8 cellular contexts compared by ENCODE assay signal in genomic region chr10:97278491-97278989, GRCh38. TPM values are rescaled to one million over a fixed set of nuclear protein-coding genes. Genes with fewer than 3 reads are reported as not detected.
DNase-seq lines count a peak whose midpoint lies in the region; ATAC-seq, FAIRE-seq and TF ChIP-seq lines count a peak whose summit lies in the region.

No MANE protein-coding gene starts in this region.

- H3K9me2 ChIP-seq in Loucy (replicated peaks; ENCODE audit: low read depth, low read length): no peaks in the 10 kb centered on the region

- H3K4me3 Mint-ChIP-seq in naive B cell: no peak overlapping the region

- H3K36me3 ChIP-seq in Loucy (ENCODE audit: insufficient read depth, low read length) (no peaks in the 10 kb centered on the region), endothelial cell of umbilical vein (ENCODE audit: control insufficient read depth in 2 of 2, extremely low read depth in 1 of 2, insufficient read depth in 2 of 2, low read length in 2 of 2) (no peaks in the 10 kb centered on the region), MG63 (no peaks in the 10 kb centered on the region)

- no peaks in the 10 kb centered on the region for H3K27me3 Mint-ChIP-seq in naive B cell

- CTCF ChIA-PET in endothelial cell of umbilical vein (lab: Charles Lee): interaction anchor here (0.6 to 2.9 kb wide), 35 partner anchors 9 to 431 kb away, joined by 3 to 79 read pairs (median 5); partner anchors contain the start of genes ARHGAP19, FRAT1, FRAT2 and RRP12

- H3K27ac ChIP-seq in endothelial cell of umbilical vein (ENCODE audit: insufficient read depth, low read depth, low read length): no peak overlapping the region

- H3K79me2 ChIP-seq in Loucy (ENCODE audit: insufficient read depth, low read length) (peaks cover 49% of the 10 kb centered on the region; the same call in 1 of the 2 replicates), endothelial cell of umbilical vein (ENCODE audit: control insufficient read depth, insufficient read depth, low read length) (peaks cover 15% of the 10 kb centered on the region)

- H3K9ac ChIP-seq in Loucy (ENCODE audit: low read depth, low read length, poor library complexity, severe bottlenecking) (peak overlapping the region; percentile 38), endothelial cell of umbilical vein (replicated peaks; ENCODE audit: extremely low read depth, insufficient read depth, low read length) (no peak overlapping the region)

- FAIRE-seq in endothelial cell of umbilical vein (lab: Jason Lieb, UNC): peak; percentile 64

- H3K27me3 ChIP-seq in Loucy (ENCODE audit: insufficient read depth, low read length, poor library complexity, severe bottlenecking): no peaks in the 10 kb centered on the region
- no peaks in the 10 kb centered on the region for H3K27me3 ChIP-seq in endothelial cell of umbilical vein (ENCODE audit: control insufficient read depth in 2 of 2, insufficient read depth in 2 of 2, low read length in 2 of 2)
- no peaks in the 10 kb centered on the region for H3K27me3 ChIP-seq in MG63

- H3K36me3 Mint-ChIP-seq in naive B cell: no peaks in the 10 kb centered on the region

- no peak overlapping the region for H2AFZ ChIP-seq in Loucy (ENCODE audit: low read length)
- H2AFZ ChIP-seq in endothelial cell of umbilical vein (ENCODE audit: low read depth, low read length): no peak overlapping the region

- H4K20me1 ChIP-seq in Loucy (ENCODE audit: insufficient read depth, low read length, poor library complexity, severe bottlenecking): peaks cover 16% of the 10 kb centered on the region
- H4K20me1 ChIP-seq in endothelial cell of umbilical vein (replicated peaks; ENCODE audit: control insufficient read depth, extremely low read depth, insufficient read depth, low read length): no peaks in the 10 kb centered on the region

- H3F3A ChIP-seq in Loucy (ENCODE audit: low read depth): peaks cover 9% of the 10 kb centered on the region; the same call in 1 of the 2 replicates

- H3K4me2 ChIP-seq in Loucy (ENCODE audit: low read depth, low read length, poor library complexity, severe bottlenecking) (peak overlapping the region; percentile 59), endothelial cell of umbilical vein (ENCODE audit: insufficient read depth, low read length) (no peak overlapping the region)

- H3K27ac Mint-ChIP-seq in naive B cell: no peak overlapping the region

- H3K9me3 ChIP-seq in Loucy (ENCODE audit: insufficient read depth, low read depth, low read length): no peaks in the 10 kb centered on the region
- no peaks in the 10 kb centered on the region for H3K9me3 ChIP-seq in endothelial cell of umbilical vein (replicated peaks; ENCODE audit: control insufficient read depth, insufficient read depth, low read length)
- H3K9me3 ChIP-seq in MG63: no peaks in the 10 kb centered on the region

- no peak overlapping the region for H3K4me3 ChIP-seq in Loucy (ENCODE audit: low read length, poor library complexity, severe bottlenecking)
- H3K4me3 ChIP-seq in endothelial cell of umbilical vein (replicated peaks in 1 of 3; ENCODE audit: insufficient read depth in 1 of 3, low read depth in 1 of 3, low read length in 3 of 3): no peak overlapping the region
- H3K4me3 ChIP-seq in MG63: no peak overlapping the region

- TF ChIP-seq POLR2A in endothelial cell of umbilical vein (IDR thresholded peaks at IDR 0.05; ENCODE audit: low read depth, low read length): no peak

- TF ChIP-seq CTCF in Loucy (conservative IDR thresholded peaks at IDR 0.05; ENCODE audit: low read length) (peak; percentile 64), endothelial cell of umbilical vein (IDR thresholded peaks at IDR 0.05; ENCODE audit: extremely low read depth in 1 of 2, insufficient read depth in 1 of 2, low read depth in 1 of 2, low read length in 2 of 2) (peak; percentile 30 to 41)

- BruUV-seq in endothelial cell of umbilical vein (replicated peaks; lab: Mats Ljungman, UMichigan): no TSS peak

- DNase-seq in ELR (ENCODE audit: low read depth): peak; percentile 82
- DNase-seq in RPMI7951 (ENCODE audit: low read depth): peak; percentile 69
- DNase-seq in endothelial cell of umbilical vein (ENCODE audit: low read depth, low spot score): peak; percentile 86
- peak; percentile 29 for DNase-seq in naive B cell
- DNase-seq in MG63: no peak

- H3K9me3 Mint-ChIP-seq in naive B cell: no peaks in the 10 kb centered on the region

- no peaks in the 10 kb centered on the region for H3K9me1 ChIP-seq in endothelial cell of umbilical vein (replicated peaks; ENCODE audit: control insufficient read depth, extremely low read depth, insufficient read depth, low read length)

- H3K4me1 ChIP-seq in Loucy (ENCODE audit: insufficient read depth, low read length, poor library complexity, severe bottlenecking) (peaks cover 21% of the 10 kb centered on the region), endothelial cell of umbilical vein (ENCODE audit: control insufficient read depth, extremely low read depth, insufficient read depth, low read length) (peaks cover 4% of the 10 kb centered on the region)

- H3K4me1 Mint-ChIP-seq in naive B cell: peaks cover 11 to 21% (median 17%) of the 10 kb centered on the region in 3 donors

- peak; percentile 72 to 79 for ATAC-seq in naive B cell (ENCODE audit: low read depth in 2 of 2)
- ATAC-seq in GM18868 (IDR thresholded peaks at IDR 0.05; ENCODE audit: unreplicated experiment): no peak
- ATAC-seq in HG02852 (IDR thresholded peaks at IDR 0.05; ENCODE audit: unreplicated experiment): no peak

- dilution Hi-C loops in endothelial cell of umbilical vein (cut with MboI; ENCODE audit: extremely low pct_ligation_motif_present, low sequenced_read_pairs): no loop called here

- POLR2A ChIA-PET in endothelial cell of umbilical vein (lab: Charles Lee): interaction anchor here (0.6 to 0.7 kb wide), 3 partner anchors 20 to 80 kb away, joined by 3 read pairs; partner anchors contain the start of gene FRAT1

- intact Hi-C loops in endothelial cell of umbilical vein (cut with micrococcal nuclease): loop anchor here (2.0 kb wide), 2 partner anchors 54 to 76 kb away; no protein-coding TSS in a partner anchor

TF ChIP-seq in endothelial cell of umbilical vein, 7 proteins besides CTCF, POLR2A, EP300 and RAD21:
- TF ChIP-seq POLR2AphosphoS5 (IDR thresholded peaks at IDR 0.05; ENCODE audit: insufficient read depth, low read depth, low read length): no peak
- no peak for TF ChIP-seq EZH2 (IDR thresholded peaks at IDR 0.05; ENCODE audit: borderline replicate concordance, low read depth, low read length, severe bottlenecking)
- TF ChIP-seq MYC (IDR thresholded peaks at IDR 0.05; ENCODE audit: low read depth, low read length): no peak
- TF ChIP-seq JUN (IDR thresholded peaks at IDR 0.05; ENCODE audit: borderline replicate concordance, insufficient read depth, insufficient read length, low read depth): no peak
- TF ChIP-seq FOS (IDR thresholded peaks at IDR 0.05; ENCODE audit: borderline replicate concordance, insufficient read depth, low read length): no peak
- TF ChIP-seq MAX (IDR thresholded peaks at IDR 0.05; ENCODE audit: insufficient read depth, insufficient read length): no peak
- no peak for TF ChIP-seq GATA2 (IDR thresholded peaks at IDR 0.05; ENCODE audit: insufficient read depth, insufficient read length, low read depth, low read length)

RNA-seq across cellular contexts. Expression of gene ARHGAP19, which starts 13.9 kb away (rescaled TPM):
- 5.8 and 6.0 TPM in 2 replicates for total RNA-seq in RPMI7951 (2014; rRNA removed; shearing (Covaris generic))
- 19.1 and 20.0 TPM in 2 replicates for total RNA-seq in endothelial cell of umbilical vein
- polyA plus RNA-seq in endothelial cell of umbilical vein (5.5 and 6.8 TPM in 2 replicates), naive B cell (ENCODE audit: low read depth in 6 of 6) (10 to 100 TPM in 3 of 6 donors, 1 to 10 TPM in 3; 6.2 to 19.3 (median 9.4) TPM)
- polyA plus RNA-seq in endothelial cell of umbilical vein (2011; cell fraction: cytosol; rRNA removed): 7.6 and 7.7 TPM in 2 replicates
- polyA plus RNA-seq in endothelial cell of umbilical vein (2011; cell fraction: nucleus; rRNA removed): 12.2 and 16.4 TPM in 2 replicates
- polyA plus RNA-seq in endothelial cell of umbilical vein (2012): 9.1 and 12.1 TPM in 2 replicates
- polyA minus RNA-seq in endothelial cell of umbilical vein: 11.9 and 12.6 TPM in 2 replicates
- polyA minus RNA-seq in endothelial cell of umbilical vein (2011; cell fraction: cytosol; rRNA and poly(A)+ RNA removed): 5.2 TPM
- 6.7 and 11.7 TPM in 2 replicates for polyA minus RNA-seq in endothelial cell of umbilical vein (2011; cell fraction: nucleus; rRNA and poly(A)+ RNA removed)
- 1.7 and 3.2 TPM in 2 replicates for total RNA-seq in MG63 (2014; rRNA removed; shearing (Covaris generic); ENCODE audit: low replicate concordance)

RNA-seq across cellular contexts. Expression of gene FRAT1, which starts 40.5 kb away (rescaled TPM):
- 0.60 and 1.7 TPM in 2 replicates for total RNA-seq in RPMI7951 (2014; rRNA removed; shearing (Covaris generic))
- total RNA-seq in endothelial cell of umbilical vein: 3.2 and 3.5 TPM in 2 replicates
- polyA plus RNA-seq in endothelial cell of umbilical vein (2.2 and 2.4 TPM in 2 replicates), naive B cell (ENCODE audit: low read depth in 6 of 6) (10 to 100 TPM in 4 of 6 donors, 1 to 10 TPM in 2; 7.4 to 15.7 (median 10.8) TPM)
- 1.3 and 1.8 TPM in 2 replicates for polyA plus RNA-seq in endothelial cell of umbilical vein (2011; cell fraction: cytosol; rRNA removed)
- polyA plus RNA-seq in endothelial cell of umbilical vein (2011; cell fraction: nucleus; rRNA removed): 1.1 and 1.4 TPM in 2 replicates
- 1.2 and 1.5 TPM in 2 replicates for polyA plus RNA-seq in endothelial cell of umbilical vein (2012)
- 1.2 and 1.9 TPM in 2 replicates for polyA minus RNA-seq in endothelial cell of umbilical vein
- polyA minus RNA-seq in endothelial cell of umbilical vein (2011; cell fraction: cytosol; rRNA and poly(A)+ RNA removed): 3.9 TPM
- 2.5 and 4.2 TPM in 2 replicates for polyA minus RNA-seq in endothelial cell of umbilical vein (2011; cell fraction: nucleus; rRNA and poly(A)+ RNA removed)
- 3.8 and 5.9 TPM in 2 replicates for total RNA-seq in MG63 (2014; rRNA removed; shearing (Covaris generic); ENCODE audit: low replicate concordance)

RNA-seq across cellular contexts. Expression of gene FRAT2, which starts 56.0 kb away (rescaled TPM):
- total RNA-seq in RPMI7951 (2014; rRNA removed; shearing (Covaris generic)): 3.1 and 4.8 TPM in 2 replicates
- total RNA-seq in endothelial cell of umbilical vein: 11.3 and 11.5 TPM in 2 replicates
- polyA plus RNA-seq in endothelial cell of umbilical vein: 5.7 and 6.6 TPM in 2 replicates
- polyA plus RNA-seq in endothelial cell of umbilical vein (2011; cell fraction: cytosol; rRNA removed): 5.0 and 5.6 TPM in 2 replicates
- 3.6 and 3.9 TPM in 2 replicates for polyA plus RNA-seq in endothelial cell of umbilical vein (2011; cell fraction: nucleus; rRNA removed)
- 6.1 and 6.5 TPM in 2 replicates for polyA plus RNA-seq in endothelial cell of umbilical vein (2012)
- 4.4 and 6.2 TPM in 2 replicates for polyA minus RNA-seq in endothelial cell of umbilical vein
- polyA minus RNA-seq in endothelial cell of umbilical vein (2011; cell fraction: cytosol; rRNA and poly(A)+ RNA removed): 18.3 TPM
- polyA minus RNA-seq in endothelial cell of umbilical vein (2011; cell fraction: nucleus; rRNA and poly(A)+ RNA removed): 4.9 and 6.4 TPM in 2 replicates
- polyA plus RNA-seq in naive B cell (ENCODE audit: low read depth in 6 of 6): 10 to 100 TPM in 4 of 6 donors, 1 to 10 TPM in 2; 7.0 to 19.1 (median 14.3) TPM
- total RNA-seq in MG63 (2014; rRNA removed; shearing (Covaris generic); ENCODE audit: low replicate concordance): 4.7 and 15.4 TPM in 2 replicates

Comparison
In these comparisons a context has a peak if more than half of its experiments do, and no peak if none do; other contexts are left out.
1. ATAC-seq: peak in naive B cell (2 of 2); none in GM18868 (single experiment) and HG02852 (single experiment).